ENCODE assay signal across 1 cellular context in genomic region chr11:2945757-2946287, GRCh38.
TF ChIP-seq lines count a peak whose summit lies in the region.

No MANE protein-coding gene starts in this region.

TF ChIP-seq in SK-N-SH, 30 proteins besides CTCF, POLR2A, EP300 and RAD21 (continued from another document):
- TF ChIP-seq PBX3 (IDR thresholded peaks at IDR 0.05) (peak; percentile 13; the same call in 1 of the 2 replicates), POLR2AphosphoS5 (IDR thresholded peaks at IDR 0.05; ENCODE audit: low read depth, low read length) (no peak)
